Comparison of ENCODE assay signal across 1 cellular context in the genomic region with DNA sequence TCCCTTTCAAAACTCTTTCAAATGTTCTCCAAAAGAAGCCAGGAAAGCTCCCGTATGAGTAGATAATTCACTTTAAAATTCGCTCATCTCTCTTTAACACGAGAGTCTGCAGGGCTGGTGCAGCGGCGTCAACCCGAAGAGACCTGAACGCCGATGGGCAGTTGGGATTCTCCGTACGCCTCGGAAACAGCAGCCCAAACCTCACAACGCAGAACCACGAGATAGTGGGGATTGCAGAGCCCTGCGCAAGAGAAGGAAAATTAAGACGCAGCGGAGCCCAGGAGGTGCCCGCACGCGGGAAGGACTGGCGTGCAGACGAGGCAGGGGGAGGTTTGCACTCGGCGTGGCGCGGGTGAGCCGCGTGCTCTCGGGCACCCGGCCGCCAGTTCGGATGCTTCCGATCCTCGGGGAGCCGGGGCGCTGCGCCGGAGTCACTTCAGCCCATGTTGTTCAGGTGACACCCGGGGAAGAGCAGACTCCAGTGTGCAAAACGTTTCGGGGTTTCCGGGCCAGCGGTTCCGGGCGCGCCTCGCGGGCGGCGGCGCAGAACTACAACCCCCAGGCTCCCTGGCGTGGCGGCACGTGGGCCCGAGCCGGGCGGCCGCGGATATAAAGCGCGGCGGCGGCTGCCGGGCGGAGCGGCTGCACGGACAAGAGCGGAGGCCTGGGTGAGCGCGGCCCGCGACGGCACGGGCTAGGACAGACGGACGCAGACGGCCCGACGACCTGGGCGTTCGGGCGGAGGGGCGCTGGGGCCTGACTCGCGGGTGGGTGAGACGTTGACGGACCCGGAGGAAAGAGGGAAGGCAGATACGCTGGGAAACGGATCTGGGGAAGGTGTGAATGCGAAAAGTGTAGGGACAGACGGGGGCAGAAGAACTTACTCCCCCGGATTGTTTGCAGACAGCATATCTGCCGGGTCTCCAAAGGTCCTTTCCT.
A peak's percentile ranks its signal among the peaks of the same experiment; 100 is the strongest.
TF ChIP-seq lines count a peak whose summit lies in the region.

A gene with protein sequence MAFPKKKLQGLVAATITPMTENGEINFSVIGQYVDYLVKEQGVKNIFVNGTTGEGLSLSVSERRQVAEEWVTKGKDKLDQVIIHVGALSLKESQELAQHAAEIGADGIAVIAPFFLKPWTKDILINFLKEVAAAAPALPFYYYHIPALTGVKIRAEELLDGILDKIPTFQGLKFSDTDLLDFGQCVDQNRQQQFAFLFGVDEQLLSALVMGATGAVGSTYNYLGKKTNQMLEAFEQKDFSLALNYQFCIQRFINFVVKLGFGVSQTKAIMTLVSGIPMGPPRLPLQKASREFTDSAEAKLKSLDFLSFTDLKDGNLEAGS (plus strand): TSS at position 636 of the 939 bp plus-strand sequence. CDS start 4,599 bp downstream, outside the sequence.

TF ChIP-seq in K562, 482 proteins besides CTCF, POLR2A, EP300 and RAD21 (continued from another document and continues in another):
- TF ChIP-seq, protein P1, sequence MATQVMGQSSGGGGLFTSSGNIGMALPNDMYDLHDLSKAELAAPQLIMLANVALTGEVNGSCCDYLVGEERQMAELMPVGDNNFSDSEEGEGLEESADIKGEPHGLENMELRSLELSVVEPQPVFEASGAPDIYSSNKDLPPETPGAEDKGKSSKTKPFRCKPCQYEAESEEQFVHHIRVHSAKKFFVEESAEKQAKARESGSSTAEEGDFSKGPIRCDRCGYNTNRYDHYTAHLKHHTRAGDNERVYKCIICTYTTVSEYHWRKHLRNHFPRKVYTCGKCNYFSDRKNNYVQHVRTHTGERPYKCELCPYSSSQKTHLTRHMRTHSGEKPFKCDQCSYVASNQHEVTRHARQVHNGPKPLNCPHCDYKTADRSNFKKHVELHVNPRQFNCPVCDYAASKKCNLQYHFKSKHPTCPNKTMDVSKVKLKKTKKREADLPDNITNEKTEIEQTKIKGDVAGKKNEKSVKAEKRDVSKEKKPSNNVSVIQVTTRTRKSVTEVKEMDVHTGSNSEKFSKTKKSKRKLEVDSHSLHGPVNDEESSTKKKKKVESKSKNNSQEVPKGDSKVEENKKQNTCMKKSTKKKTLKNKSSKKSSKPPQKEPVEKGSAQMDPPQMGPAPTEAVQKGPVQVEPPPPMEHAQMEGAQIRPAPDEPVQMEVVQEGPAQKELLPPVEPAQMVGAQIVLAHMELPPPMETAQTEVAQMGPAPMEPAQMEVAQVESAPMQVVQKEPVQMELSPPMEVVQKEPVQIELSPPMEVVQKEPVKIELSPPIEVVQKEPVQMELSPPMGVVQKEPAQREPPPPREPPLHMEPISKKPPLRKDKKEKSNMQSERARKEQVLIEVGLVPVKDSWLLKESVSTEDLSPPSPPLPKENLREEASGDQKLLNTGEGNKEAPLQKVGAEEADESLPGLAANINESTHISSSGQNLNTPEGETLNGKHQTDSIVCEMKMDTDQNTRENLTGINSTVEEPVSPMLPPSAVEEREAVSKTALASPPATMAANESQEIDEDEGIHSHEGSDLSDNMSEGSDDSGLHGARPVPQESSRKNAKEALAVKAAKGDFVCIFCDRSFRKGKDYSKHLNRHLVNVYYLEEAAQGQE (CRISPR knock-in tag; IDR thresholded peaks at IDR 0.05; ENCODE audit: low read depth) = peak; percentile 83; the same call in 1 of the 2 replicates
- TF ChIP-seq U2AF1 (optimal IDR thresholded peaks at IDR 0.05; ENCODE audit: low read depth, low read length) (peak; percentile 37), SMARCB1 (IDR thresholded peaks at IDR 0.05; ENCODE audit: insufficient read length, low read depth) (no peak), ZNF212 (CRISPR knock-in tag; IDR thresholded peaks at IDR 0.05) (0 out of 2 replicates have a peak, but pooled peaks have one; percentile 6), TAF9B (IDR thresholded peaks at IDR 0.05; ENCODE audit: partially characterized antibody) (no peak), KDM5B (IDR thresholded peaks at IDR 0.05; ENCODE audit: insufficient replicate concordance, low read depth, low read length) (peak; percentile 88), BRD9 (IDR thresholded peaks at IDR 0.05; ENCODE audit: low read depth, partially characterized antibody) (no peak), XRCC5 (IDR thresholded peaks at IDR 0.05; ENCODE audit: low read depth, low read length) (no peak), ASH1L (IDR thresholded peaks at IDR 0.05; ENCODE audit: borderline replicate concordance, low read depth, partially characterized antibody) (no peak), MEF2D (tag; conservative IDR thresholded peaks at IDR 0.05; ENCODE audit: low read depth) (no peak; the same call in 1 of the 2 replicates), ZNF584 (CRISPR knock-in tag; IDR thresholded peaks at IDR 0.05; ENCODE audit: low read depth) (no peak), ZNF583 (CRISPR knock-in tag; IDR thresholded peaks at IDR 0.05) (peak; percentile 76), KAT7 (CRISPR knock-in tag; IDR thresholded peaks at IDR 0.05; ENCODE audit: borderline replicate concordance) (0 out of 2 replicates have a peak, but pooled peaks have one; percentile 59), HMG20B (CRISPR knock-in tag; IDR thresholded peaks at IDR 0.05) (no peak), MTA1 (IDR thresholded peaks at IDR 0.05; ENCODE audit: borderline replicate concordance) (no peak), POLR2B (IDR thresholded peaks at IDR 0.05; ENCODE audit: low read depth, partially characterized antibody) (peak; percentile 79), ZNF408 (CRISPR knock-in tag; IDR thresholded peaks at IDR 0.05; ENCODE audit: low read depth) (no peak), NCOA6 (IDR thresholded peaks at IDR 0.05) (peak; percentile 95), CBFA2T3 (IDR thresholded peaks at IDR 0.05) (no peak; the same call in 1 of the 2 replicates), GABPB1 (CRISPR knock-in tag; IDR thresholded peaks at IDR 0.05) (peak; percentile 84), JUND (IDR thresholded peaks at IDR 0.05; ENCODE audit: borderline replicate concordance, low read depth, low read length) (peak; percentile 25; the same call in 1 of the 2 replicates), JUND (tag; IDR thresholded peaks at IDR 0.05; ENCODE audit: borderline replicate concordance, low read depth, low read length) (no peak; the same call in 2 of the 3 replicates), ZNF121 (CRISPR knock-in tag; conservative IDR thresholded peaks at IDR 0.05) (no peak; the same call in 1 of the 2 replicates), FOXK1 (CRISPR knock-in tag; IDR thresholded peaks at IDR 0.05; ENCODE audit: borderline replicate concordance) (no peak), ZNF175 (CRISPR knock-in tag; IDR thresholded peaks at IDR 0.05; ENCODE audit: low read depth) (0 out of 2 replicates have a peak, but pooled peaks have one; percentile 65), HSF4 (CRISPR knock-in tag; IDR thresholded peaks at IDR 0.05; ENCODE audit: borderline replicate concordance) (0 out of 2 replicates have a peak, but pooled peaks have one; percentile 64), EZH2 (IDR thresholded peaks at IDR 0.05; ENCODE audit: borderline replicate concordance, low read depth, low read length) (no peak), CBX3 (IDR thresholded peaks at IDR 0.05; ENCODE audit: borderline replicate concordance in 1 of 2, low read length in 2 of 2) (peak in 1 of 2 experiments; percentile 35; a peak in 1 of 3 replicates), DNMT1 (IDR thresholded peaks at IDR 0.05) (no peak), TARDBP (IDR thresholded peaks at IDR 0.05) (0 out of 2 replicates have a peak, but pooled peaks have one; percentile 42), MTA3 (IDR thresholded peaks at IDR 0.05; ENCODE audit: borderline replicate concordance) (peak; percentile 99), GATAD2A (IDR thresholded peaks at IDR 0.05) (no peak), MAZ (CRISPR knock-in tag; conservative IDR thresholded peaks at IDR 0.05 in 1 of 2, IDR thresholded peaks at IDR 0.05 in 1 of 2) (peak; percentile 75 to 90), CTBP1 (IDR thresholded peaks at IDR 0.05; ENCODE audit: borderline replicate concordance) (peak; percentile 81), KLF1 (tag; IDR thresholded peaks at IDR 0.05) (0 out of 2 replicates have a peak, but pooled peaks have one; percentile 30), TEAD1 (CRISPR knock-in tag; IDR thresholded peaks at IDR 0.05) (peak; percentile 47 to 69; a peak in 1 of 4 replicates), GTF2F1 (IDR thresholded peaks at IDR 0.05; ENCODE audit: low read depth, low read length) (peak; percentile 76), HDAC2 (IDR thresholded peaks at IDR 0.05) (peak; percentile 50; the same call in 1 of the 2 replicates), SOX6 (IDR thresholded peaks at IDR 0.05) (peak; percentile 10; the same call in 1 of the 2 replicates), HDAC8 (tag; IDR thresholded peaks at IDR 0.05) (peak; percentile 67; the same call in 1 of the 2 replicates), ZBTB17 (CRISPR knock-in tag; IDR thresholded peaks at IDR 0.05) (peak; percentile 89)
- TF ChIP-seq, protein P2, sequence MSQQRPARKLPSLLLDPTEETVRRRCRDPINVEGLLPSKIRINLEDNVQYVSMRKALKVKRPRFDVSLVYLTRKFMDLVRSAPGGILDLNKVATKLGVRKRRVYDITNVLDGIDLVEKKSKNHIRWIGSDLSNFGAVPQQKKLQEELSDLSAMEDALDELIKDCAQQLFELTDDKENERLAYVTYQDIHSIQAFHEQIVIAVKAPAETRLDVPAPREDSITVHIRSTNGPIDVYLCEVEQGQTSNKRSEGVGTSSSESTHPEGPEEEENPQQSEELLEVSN (IDR thresholded peaks at IDR 0.05; ENCODE audit: borderline replicate concordance in 1 of 2, extremely low read depth in 1 of 2, insufficient read depth in 1 of 2, insufficient read length in 1 of 2, low read depth in 1 of 2, low read length in 1 of 2, poor library complexity in 1 of 2, severe bottlenecking in 1 of 2) = peak; percentile 96
- TF ChIP-seq, protein P3, sequence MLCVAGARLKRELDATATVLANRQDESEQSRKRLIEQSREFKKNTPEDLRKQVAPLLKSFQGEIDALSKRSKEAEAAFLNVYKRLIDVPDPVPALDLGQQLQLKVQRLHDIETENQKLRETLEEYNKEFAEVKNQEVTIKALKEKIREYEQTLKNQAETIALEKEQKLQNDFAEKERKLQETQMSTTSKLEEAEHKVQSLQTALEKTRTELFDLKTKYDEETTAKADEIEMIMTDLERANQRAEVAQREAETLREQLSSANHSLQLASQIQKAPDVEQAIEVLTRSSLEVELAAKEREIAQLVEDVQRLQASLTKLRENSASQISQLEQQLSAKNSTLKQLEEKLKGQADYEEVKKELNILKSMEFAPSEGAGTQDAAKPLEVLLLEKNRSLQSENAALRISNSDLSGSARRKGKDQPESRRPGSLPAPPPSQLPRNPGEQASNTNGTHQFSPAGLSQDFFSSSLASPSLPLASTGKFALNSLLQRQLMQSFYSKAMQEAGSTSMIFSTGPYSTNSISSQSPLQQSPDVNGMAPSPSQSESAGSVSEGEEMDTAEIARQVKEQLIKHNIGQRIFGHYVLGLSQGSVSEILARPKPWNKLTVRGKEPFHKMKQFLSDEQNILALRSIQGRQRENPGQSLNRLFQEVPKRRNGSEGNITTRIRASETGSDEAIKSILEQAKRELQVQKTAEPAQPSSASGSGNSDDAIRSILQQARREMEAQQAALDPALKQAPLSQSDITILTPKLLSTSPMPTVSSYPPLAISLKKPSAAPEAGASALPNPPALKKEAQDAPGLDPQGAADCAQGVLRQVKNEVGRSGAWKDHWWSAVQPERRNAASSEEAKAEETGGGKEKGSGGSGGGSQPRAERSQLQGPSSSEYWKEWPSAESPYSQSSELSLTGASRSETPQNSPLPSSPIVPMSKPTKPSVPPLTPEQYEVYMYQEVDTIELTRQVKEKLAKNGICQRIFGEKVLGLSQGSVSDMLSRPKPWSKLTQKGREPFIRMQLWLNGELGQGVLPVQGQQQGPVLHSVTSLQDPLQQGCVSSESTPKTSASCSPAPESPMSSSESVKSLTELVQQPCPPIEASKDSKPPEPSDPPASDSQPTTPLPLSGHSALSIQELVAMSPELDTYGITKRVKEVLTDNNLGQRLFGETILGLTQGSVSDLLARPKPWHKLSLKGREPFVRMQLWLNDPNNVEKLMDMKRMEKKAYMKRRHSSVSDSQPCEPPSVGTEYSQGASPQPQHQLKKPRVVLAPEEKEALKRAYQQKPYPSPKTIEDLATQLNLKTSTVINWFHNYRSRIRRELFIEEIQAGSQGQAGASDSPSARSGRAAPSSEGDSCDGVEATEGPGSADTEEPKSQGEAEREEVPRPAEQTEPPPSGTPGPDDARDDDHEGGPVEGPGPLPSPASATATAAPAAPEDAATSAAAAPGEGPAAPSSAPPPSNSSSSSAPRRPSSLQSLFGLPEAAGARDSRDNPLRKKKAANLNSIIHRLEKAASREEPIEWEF (CRISPR knock-in tag; IDR thresholded peaks at IDR 0.05) = peak; percentile 85; the same call in 1 of the 2 replicates
- TF ChIP-seq, protein P4, sequence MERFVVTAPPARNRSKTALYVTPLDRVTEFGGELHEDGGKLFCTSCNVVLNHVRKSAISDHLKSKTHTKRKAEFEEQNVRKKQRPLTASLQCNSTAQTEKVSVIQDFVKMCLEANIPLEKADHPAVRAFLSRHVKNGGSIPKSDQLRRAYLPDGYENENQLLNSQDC (CRISPR knock-in tag; IDR thresholded peaks at IDR 0.05) = no peak
- TF ChIP-seq, protein P5, sequence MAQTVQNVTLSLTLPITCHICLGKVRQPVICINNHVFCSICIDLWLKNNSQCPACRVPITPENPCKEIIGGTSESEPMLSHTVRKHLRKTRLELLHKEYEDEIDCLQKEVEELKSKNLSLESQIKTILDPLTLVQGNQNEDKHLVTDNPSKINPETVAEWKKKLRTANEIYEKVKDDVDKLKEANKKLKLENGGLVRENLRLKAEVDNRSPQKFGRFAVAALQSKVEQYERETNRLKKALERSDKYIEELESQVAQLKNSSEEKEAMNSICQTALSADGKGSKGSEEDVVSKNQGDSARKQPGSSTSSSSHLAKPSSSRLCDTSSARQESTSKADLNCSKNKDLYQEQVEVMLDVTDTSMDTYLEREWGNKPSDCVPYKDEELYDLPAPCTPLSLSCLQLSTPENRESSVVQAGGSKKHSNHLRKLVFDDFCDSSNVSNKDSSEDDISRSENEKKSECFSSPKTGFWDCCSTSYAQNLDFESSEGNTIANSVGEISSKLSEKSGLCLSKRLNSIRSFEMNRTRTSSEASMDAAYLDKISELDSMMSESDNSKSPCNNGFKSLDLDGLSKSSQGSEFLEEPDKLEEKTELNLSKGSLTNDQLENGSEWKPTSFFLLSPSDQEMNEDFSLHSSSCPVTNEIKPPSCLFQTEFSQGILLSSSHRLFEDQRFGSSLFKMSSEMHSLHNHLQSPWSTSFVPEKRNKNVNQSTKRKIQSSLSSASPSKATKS (CRISPR knock-in tag; IDR thresholded peaks at IDR 0.05) = no peak
- TF ChIP-seq, protein P6, sequence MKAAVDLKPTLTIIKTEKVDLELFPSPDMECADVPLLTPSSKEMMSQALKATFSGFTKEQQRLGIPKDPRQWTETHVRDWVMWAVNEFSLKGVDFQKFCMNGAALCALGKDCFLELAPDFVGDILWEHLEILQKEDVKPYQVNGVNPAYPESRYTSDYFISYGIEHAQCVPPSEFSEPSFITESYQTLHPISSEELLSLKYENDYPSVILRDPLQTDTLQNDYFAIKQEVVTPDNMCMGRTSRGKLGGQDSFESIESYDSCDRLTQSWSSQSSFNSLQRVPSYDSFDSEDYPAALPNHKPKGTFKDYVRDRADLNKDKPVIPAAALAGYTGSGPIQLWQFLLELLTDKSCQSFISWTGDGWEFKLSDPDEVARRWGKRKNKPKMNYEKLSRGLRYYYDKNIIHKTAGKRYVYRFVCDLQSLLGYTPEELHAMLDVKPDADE (conservative IDR thresholded peaks at IDR 0.05; ENCODE audit: control insufficient read depth, low read depth, low read length) = peak; percentile 97
